Comparison of ENCODE assay signal across 8 cellular contexts in genomic region chr1:175023922-175024242, GRCh38. TPM values are rescaled to one million over a fixed set of nuclear protein-coding genes. Genes with fewer than 3 reads are reported as not detected.
DNase-seq lines count a peak whose midpoint lies in the region; ATAC-seq and TF ChIP-seq lines count a peak whose summit lies in the region.
"Not testable (repeated sequence)": the region's sequence is repeated elsewhere in the genome, so short reads cannot be mapped to it uniquely, and the experiment has no call there.

No MANE protein-coding gene starts in this region.

- peak overlapping the region; percentile 100 for H2AFZ ChIP-seq in PC-3 (ENCODE audit: low read length)

- H3K79me2 ChIP-seq in PC-3 (ENCODE audit: low read length): peaks cover 25% of the 10 kb centered on the region

- TSS peak; percentile 99 for BruUV-seq in PC-3 (replicated peaks; lab: Mats Ljungman, UMichigan)

- not testable (repeated sequence) for H3K9me2 ChIP-seq in PC-3 (replicated peaks; ENCODE audit: low read length)

- peak overlapping the region; percentile 91 for H3K27ac Mint-ChIP-seq in activated T-helper 17 cell treated with anti-CD3 and anti-CD28 coated beads, Interleukin-2, amount 50 U/mL, for 72 hours
- peak overlapping the region; percentile 92 to 100 (median 96) for H3K27ac Mint-ChIP-seq in naive thymus-derived CD8-positive, alpha-beta T cell
- H3K27ac Mint-ChIP-seq in stimulated activated memory B cell treated with anti-CD40 and anti-IgM and Interleukin-4, amounts not matched to agents 10 μg/mL and 1 μg/mL and 100 μg/mL, for 72 hours: peak overlapping the region; percentile 87

- intact Hi-C loops in PC-3 (cut with micrococcal nuclease) (loop anchor here (1.0 kb wide), 1 partner anchor 25 kb away; the partner anchor contains the start of gene CACYBP), right cardiac atrium (cut with DNase I) (loop anchor here in 1 of 4 donors (10.0 kb wide), 1 partner anchor 291 kb away; no protein-coding TSS in a partner anchor)

- not testable (repeated sequence) for H3F3A ChIP-seq in PC-3 (ENCODE audit: low read length, unreplicated experiment)

- not testable (repeated sequence) for TF ChIP-seq CTCF in BE2C (IDR thresholded peaks at IDR 0.05; ENCODE audit: low read depth, low read length); HFF-Myc (IDR thresholded peaks at IDR 0.05; ENCODE audit: low read depth, low read length, missing control alignments); PC-3 (conservative IDR thresholded peaks at IDR 0.05; ENCODE audit: low read depth, low read length); coronary artery (IDR thresholded peaks at IDR 0.05)

- H3K36me3 Mint-ChIP-seq in activated T-helper 17 cell treated with anti-CD3 and anti-CD28 coated beads, Interleukin-2, amount 50 U/mL, for 72 hours (ENCODE audit: low read depth): peaks cover 32% of the 10 kb centered on the region
- H3K36me3 Mint-ChIP-seq in naive thymus-derived CD8-positive, alpha-beta T cell: peaks cover 0 to 14% (median under 1%) of the 10 kb centered on the region in 3 donors
- H3K36me3 Mint-ChIP-seq in stimulated activated memory B cell treated with anti-CD40 and anti-IgM and Interleukin-4, amounts not matched to agents 10 μg/mL and 1 μg/mL and 100 μg/mL, for 72 hours: peaks cover 11% of the 10 kb centered on the region

- peak overlapping the region; percentile 88 for H3K4me3 Mint-ChIP-seq in activated T-helper 17 cell treated with anti-CD3 and anti-CD28 coated beads, Interleukin-2, amount 50 U/mL, for 72 hours
- peak overlapping the region; percentile 87 to 98 (median 92) for H3K4me3 Mint-ChIP-seq in naive thymus-derived CD8-positive, alpha-beta T cell
- H3K4me3 Mint-ChIP-seq in stimulated activated memory B cell treated with anti-CD40 and anti-IgM and Interleukin-4, amounts not matched to agents 10 μg/mL and 1 μg/mL and 100 μg/mL, for 72 hours: peak overlapping the region; percentile 88

- CTCF ChIA-PET in PC-3 (lab: Charles Lee): interaction anchor here (1.2 kb wide), 1 partner anchor 101 kb away, joined by 7 read pairs; no protein-coding TSS in a partner anchor

- WGBS in right cardiac atrium: 95% methylated on average over 2 of the region's 2 CpGs

- peaks cover 14% of the 10 kb centered on the region for H3K4me1 Mint-ChIP-seq in activated T-helper 17 cell treated with anti-CD3 and anti-CD28 coated beads, Interleukin-2, amount 50 U/mL, for 72 hours
- peaks cover 24 to 39% (median 31%) of the 10 kb centered on the region in 4 donors for H3K4me1 Mint-ChIP-seq in naive thymus-derived CD8-positive, alpha-beta T cell
- peaks cover 26% of the 10 kb centered on the region for H3K4me1 Mint-ChIP-seq in stimulated activated memory B cell treated with anti-CD40 and anti-IgM and Interleukin-4, amounts not matched to agents 10 μg/mL and 1 μg/mL and 100 μg/mL, for 72 hours

- POLR2A ChIA-PET in PC-3 (lab: Charles Lee; ENCODE audit: unreplicated experiment): interaction anchor here (0.6 kb wide), 3 partner anchors 28 to 937 kb away, joined by 3 to 4 read pairs (median 3); no protein-coding TSS in a partner anchor
- POLR2A ChIA-PET in naive thymus-derived CD8-positive, alpha-beta T cell (lab: Charles Lee): interaction anchor here (0.6 to 4.2 kb wide), 19 partner anchors 8 to 1547 kb away, joined by 3 to 180 read pairs (median 5); partner anchors contain the start of genes CACYBP, KLHL20, PRDX6 and RC3H1

- not testable (repeated sequence) for H4K20me1 ChIP-seq in PC-3 (ENCODE audit: low read length)

- ATAC-seq in PC-3; activated T-helper 17 cell treated with anti-CD3 and anti-CD28 coated beads, Interleukin-2, amount 50 U/mL, for 72 hours (replicated peaks); right cardiac atrium; naive thymus-derived CD8-positive, alpha-beta T cell; stimulated activated memory B cell treated with anti-CD40 and anti-IgM and Interleukin-4, amounts not matched to agents 10 μg/mL and 1 μg/mL and 100 μg/mL, for 72 hours: not testable (repeated sequence)

- not testable (repeated sequence) for H3K36me3 ChIP-seq in BE2C; PC-3 (ENCODE audit: low read depth, low read length)

- peak overlapping the region; percentile 81 for H3K4me2 ChIP-seq in PC-3 (ENCODE audit: low read length)

- H3K9me3 ChIP-seq in BE2C; PC-3 (ENCODE audit: low read length); right cardiac atrium (ENCODE audit: control insufficient read depth, low read length): not testable (repeated sequence)

- H3K4me1 ChIP-seq in BE2C; PC-3 (ENCODE audit: insufficient read depth, low read length); right cardiac atrium (ENCODE audit: control insufficient read depth, insufficient read depth, low read length): not testable (repeated sequence)

- H3K27me3 ChIP-seq in BE2C; PC-3 (ENCODE audit: low read length); right cardiac atrium (ENCODE audit: control insufficient read depth, insufficient read depth): not testable (repeated sequence)

- H3K4me3 ChIP-seq in BE2C (ENCODE audit: low read depth, low read length): peak overlapping the region; percentile 100
- peak overlapping the region; percentile 86 for H3K4me3 ChIP-seq in HFF-Myc (replicated peaks; ENCODE audit: low read depth, low read length)
- H3K4me3 ChIP-seq in PC-3 (ENCODE audit: low read length): peak overlapping the region; percentile 97
- peak overlapping the region; percentile 96 for H3K4me3 ChIP-seq in coronary artery
- H3K4me3 ChIP-seq in right cardiac atrium (ENCODE audit: low read length): peak overlapping the region; percentile 93

- H3K27ac ChIP-seq in PC-3 (ENCODE audit: low read length): peak overlapping the region; percentile 41; the same call in 1 of the 2 replicates
- H3K27ac ChIP-seq in coronary artery: peak overlapping the region; percentile 70 to 89
- H3K27ac ChIP-seq in right cardiac atrium (ENCODE audit: low read length): peak overlapping the region; percentile 78

- H3K9me3 Mint-ChIP-seq in activated T-helper 17 cell treated with anti-CD3 and anti-CD28 coated beads, Interleukin-2, amount 50 U/mL, for 72 hours; naive thymus-derived CD8-positive, alpha-beta T cell; stimulated activated memory B cell treated with anti-CD40 and anti-IgM and Interleukin-4, amounts not matched to agents 10 μg/mL and 1 μg/mL and 100 μg/mL, for 72 hours: not testable (repeated sequence)

- peak overlapping the region; percentile 93 for H3K9ac ChIP-seq in PC-3 (ENCODE audit: low read length)

- H3K27me3 Mint-ChIP-seq in activated T-helper 17 cell treated with anti-CD3 and anti-CD28 coated beads, Interleukin-2, amount 50 U/mL, for 72 hours; naive thymus-derived CD8-positive, alpha-beta T cell; stimulated activated memory B cell treated with anti-CD40 and anti-IgM and Interleukin-4, amounts not matched to agents 10 μg/mL and 1 μg/mL and 100 μg/mL, for 72 hours: not testable (repeated sequence)

- not testable (repeated sequence) for DNase-seq in BE2C; HFF-Myc (ENCODE audit: extremely low read depth, low read depth); PC-3; coronary artery (ENCODE audit: low spot score); right cardiac atrium; naive thymus-derived CD8-positive, alpha-beta T cell

RNA-seq across cellular contexts. Expression of gene MRPS14, which starts 0.7 kb away (rescaled TPM):
- polyA plus RNA-seq in BE2C (2012; ENCODE audit: insufficient read depth, insufficient read length, low read depth): 65.0 TPM
- 18.8 and 21.8 TPM in 2 replicates for total RNA-seq in PC-3 (2014; rRNA removed)
- 10 to 100 TPM; 25.0 to 31.5 TPM for total RNA-seq in activated T-helper 17 cell treated with anti-CD3 and anti-CD28 coated beads, Interleukin-2, amount 50 U/mL, for 72 hours
- 10 to 100 TPM; 23.8 to 30.0 (median 26.7) TPM for total RNA-seq in right cardiac atrium
- 23.7 TPM for polyA plus RNA-seq in right cardiac atrium
- 10 to 100 TPM; 32.5 to 32.6 TPM for total RNA-seq in naive thymus-derived CD8-positive, alpha-beta T cell
- 10 to 100 TPM; 44.8 to 55.4 (median 45.7) TPM for polyA plus RNA-seq in naive thymus-derived CD8-positive, alpha-beta T cell

RNA-seq across cellular contexts. Expression of gene CACYBP, which starts 24.1 kb away (rescaled TPM):
- 98.7 TPM for polyA plus RNA-seq in BE2C (2012; ENCODE audit: insufficient read depth, insufficient read length, low read depth)
- total RNA-seq in PC-3 (2014; rRNA removed) (342 and 498 TPM in 2 replicates), right cardiac atrium (10 to 100 TPM; 52.9 to 81.1 (median 73.4) TPM)
- 100 to 1,000 TPM; 289 to 427 TPM for total RNA-seq in activated T-helper 17 cell treated with anti-CD3 and anti-CD28 coated beads, Interleukin-2, amount 50 U/mL, for 72 hours
- polyA plus RNA-seq in right cardiac atrium: 72.9 TPM
- total RNA-seq in naive thymus-derived CD8-positive, alpha-beta T cell: 100 to 1,000 TPM in 1 of 2 experiments, 10 to 100 TPM in 1; 97.3 to 114 TPM
- polyA plus RNA-seq in naive thymus-derived CD8-positive, alpha-beta T cell: 100 to 1,000 TPM; 167 to 185 (median 168) TPM

RNA-seq across cellular contexts. Expression of gene TNN, which starts 43.8 kb away (rescaled TPM):
- not detected for polyA plus RNA-seq in BE2C (2012; ENCODE audit: insufficient read depth, insufficient read length, low read depth)
- total RNA-seq in PC-3 (2014; rRNA removed) (not detected in 2 replicates), right cardiac atrium (under 1 TPM in 3 of 4 donors, not detected in 1; 0.09 to 0.19 (median 0.18) TPM)
- not detected for total RNA-seq in activated T-helper 17 cell treated with anti-CD3 and anti-CD28 coated beads, Interleukin-2, amount 50 U/mL, for 72 hours
- polyA plus RNA-seq in right cardiac atrium: 0.09 TPM
- total RNA-seq in naive thymus-derived CD8-positive, alpha-beta T cell: not detected
- not detected for polyA plus RNA-seq in naive thymus-derived CD8-positive, alpha-beta T cell
